In the genomic region with DNA sequence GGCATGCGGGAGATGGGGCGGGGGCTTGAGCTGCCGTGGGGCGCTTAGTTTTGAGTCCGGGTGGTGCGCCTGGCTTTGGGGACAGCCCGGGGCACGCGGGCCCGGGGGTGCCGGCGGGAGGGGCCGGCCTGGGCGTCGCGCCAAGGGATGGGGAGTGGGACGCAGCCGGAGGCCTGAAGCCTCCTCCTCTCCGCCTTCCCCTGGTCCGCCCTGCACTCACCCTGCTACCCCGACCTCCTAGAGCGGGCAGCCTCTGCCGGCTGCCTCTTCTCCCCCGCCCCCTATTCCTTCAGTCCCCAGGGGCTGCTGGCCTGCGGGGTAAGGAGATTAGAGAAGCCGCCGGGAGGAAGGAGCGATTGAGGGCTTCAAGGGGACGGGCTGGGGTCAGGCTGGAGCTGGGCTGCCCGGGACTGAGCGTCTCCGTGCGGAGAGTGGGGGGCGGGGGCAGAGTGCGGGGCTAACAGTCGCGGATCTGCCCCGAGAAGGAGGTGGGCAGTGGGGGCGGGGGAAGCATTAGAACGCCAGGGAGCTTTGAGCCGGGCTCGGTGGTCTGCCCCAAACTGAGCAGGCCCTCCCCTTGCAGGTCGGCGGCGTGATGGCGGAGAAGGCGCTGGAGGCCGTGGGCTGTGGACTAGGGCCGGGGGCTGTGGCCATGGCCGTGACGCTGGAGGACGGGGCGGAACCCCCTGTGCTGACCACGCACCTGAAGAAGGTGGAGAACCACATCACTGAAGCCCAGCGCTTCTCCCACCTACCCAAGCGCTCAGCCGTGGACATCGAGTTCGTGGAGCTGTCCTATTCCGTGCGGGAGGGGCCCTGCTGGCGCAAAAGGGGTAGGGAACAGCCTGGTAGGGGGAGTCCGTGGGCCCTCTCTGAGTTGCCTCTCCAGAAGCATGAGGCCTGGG, we compare ENCODE assay signal across 8 cellular contexts. TPM values are rescaled to one million over a fixed set of nuclear protein-coding genes. Genes with fewer than 3 reads are reported as not detected.
A peak's percentile ranks its signal among the peaks of the same experiment; 100 is the strongest.
DNase-seq lines count a peak whose midpoint lies in the region; ATAC-seq and TF ChIP-seq lines count a peak whose summit lies in the region.

No MANE protein-coding gene starts in this region.

- intact Hi-C loops in CD4-positive, alpha-beta memory T cell (cut with micrococcal nuclease): loop anchor here (2.0 to 10.0 kb wide), 2 partner anchors 45 to 55 kb away; a partner anchor contains a TSS

- ATAC-seq in effector memory CD8-positive, alpha-beta T cell (replicated peaks): peak; percentile 14

- TF ChIP-seq CTCF in nephron progenitor cell (IDR thresholded peaks at IDR 0.05): no peak

- H3K36me3 Mint-ChIP-seq in CD4-positive, alpha-beta memory T cell: no peaks in the 10 kb centered on the region
- H3K36me3 Mint-ChIP-seq in effector memory CD8-positive, alpha-beta T cell (ENCODE audit: insufficient read depth): no peaks in the 10 kb centered on the region
- H3K36me3 Mint-ChIP-seq in nephron progenitor cell (ENCODE audit: low read depth): no peaks in the 10 kb centered on the region

- no peak overlapping the region for H3K27ac ChIP-seq in CD4-positive, alpha-beta memory T cell (ENCODE audit: low read depth, low read length)

- H3K9me3 Mint-ChIP-seq in CD4-positive, alpha-beta memory T cell: no peaks in the 10 kb centered on the region
- H3K9me3 Mint-ChIP-seq in effector memory CD8-positive, alpha-beta T cell: no peaks in the 10 kb centered on the region
- no peaks in the 10 kb centered on the region for H3K9me3 Mint-ChIP-seq in nephron progenitor cell

- no peaks in the 10 kb centered on the region for H3K36me3 ChIP-seq in CD4-positive, alpha-beta memory T cell (ENCODE audit: insufficient read depth, low read length)

- peaks cover 8 to 31% of the 10 kb centered on the region in 2 donors for H3K27me3 Mint-ChIP-seq in CD4-positive, alpha-beta memory T cell
- H3K27me3 Mint-ChIP-seq in effector memory CD8-positive, alpha-beta T cell: peaks cover 41 to 86% of the 10 kb centered on the region in 2 donors
- H3K27me3 Mint-ChIP-seq in nephron progenitor cell (ENCODE audit: low read depth, poor library complexity): peaks cover 85% of the 10 kb centered on the region

- H3K4me1 ChIP-seq in CD4-positive, alpha-beta memory T cell (ENCODE audit: insufficient read depth, low read length): peaks cover 14% of the 10 kb centered on the region

- CTCF ChIA-PET in CD4-positive, alpha-beta memory T cell (lab: Charles Lee; ENCODE audit: partially characterized antibody): interaction anchor here (0.8 kb wide), 1 partner anchor 19 kb away, joined by 5 read pairs; the partner anchor contains the start of gene NLRX1

- POLR2A ChIA-PET in CD4-positive, alpha-beta memory T cell (lab: Charles Lee; ENCODE audit: partially characterized antibody): interaction anchor here (0.8 to 2.9 kb wide), 6 partner anchors 19 to 84 kb away, joined by 3 to 10 read pairs (median 6); partner anchors contain the start of genes DPAGT1, HINFP and NLRX1

- peaks cover 13% of the 10 kb centered on the region for H3K27me3 ChIP-seq in CD4-positive, alpha-beta memory T cell (ENCODE audit: insufficient read depth, low read length)

- no peak overlapping the region for H3K27ac Mint-ChIP-seq in CD4-positive, alpha-beta memory T cell
- no peak overlapping the region for H3K27ac Mint-ChIP-seq in effector memory CD8-positive, alpha-beta T cell
- H3K27ac Mint-ChIP-seq in nephron progenitor cell: no peak overlapping the region

- H3K4me3 ChIP-seq in CD4-positive, alpha-beta memory T cell (ENCODE audit: low read length in 2 of 2): peak overlapping the region in 1 of 2 donors; percentile 12

- H3K4me1 Mint-ChIP-seq in CD4-positive, alpha-beta memory T cell: peaks cover 2 to 15% (median 9%) of the 10 kb centered on the region in 4 donors
- H3K4me1 Mint-ChIP-seq in effector memory CD8-positive, alpha-beta T cell (ENCODE audit: low read depth in 2 of 2): peaks cover 0 to 8% of the 10 kb centered on the region in 2 donors
- peaks cover 19% of the 10 kb centered on the region for H3K4me1 Mint-ChIP-seq in nephron progenitor cell

- peak in 4 of 5 donors; percentile 11 to 27 (median 18) for DNase-seq in CD4-positive, alpha-beta memory T cell
- DNase-seq in NCI-H146 (lab: John Stamatoyannopoulos, UW) (peak; percentile 51), nephron progenitor cell (peak; percentile 59), NCI-H2196 treated with DMSO at 0.1 percent for 48 hours (lab: John Stamatoyannopoulos, UW; ENCODE audit: unreplicated experiment) (no peak), NOMO-1 treated with DMSO at 0.1 percent for 48 hours (lab: John Stamatoyannopoulos, UW; ENCODE audit: unreplicated experiment) (no peak)
- no peak for DNase-seq in effector memory CD8-positive, alpha-beta T cell
- no peak for DNase-seq in effector CD4-positive, alpha-beta T cell
- DNase-seq in activated CD4-positive, alpha-beta T cell treated with anti-CD3 and anti-CD28 coated beads, Interleukin-2, amount 50 U/mL, for 1 hour: no peak

- peak overlapping the region in 7 of 8 donors; percentile 5 to 71 (median 44) for H3K4me3 Mint-ChIP-seq in CD4-positive, alpha-beta memory T cell
- peak overlapping the region; percentile 36 to 40 for H3K4me3 Mint-ChIP-seq in effector memory CD8-positive, alpha-beta T cell
- H3K4me3 Mint-ChIP-seq in nephron progenitor cell: peak overlapping the region; percentile 77

- no peaks in the 10 kb centered on the region for H3K9me3 ChIP-seq in CD4-positive, alpha-beta memory T cell (ENCODE audit: control insufficient read depth in 1 of 2, low read length in 2 of 2)

RNA-seq across cellular contexts. Expression of gene ABCG4, which starts 0.8 kb away (rescaled TPM):
- total RNA-seq in CD4-positive, alpha-beta memory T cell: under 1 TPM in 1 of 2 experiments, not detected in 1; 0.09 TPM
- not detected for polyA plus RNA-seq in CD4-positive, alpha-beta memory T cell

RNA-seq across cellular contexts. Expression of gene NLRX1, which starts 18.9 kb away (rescaled TPM):
- total RNA-seq in CD4-positive, alpha-beta memory T cell: 1 to 10 TPM; 8.8 to 9.2 TPM
- 1 to 10 TPM; 5.5 to 7.4 TPM for polyA plus RNA-seq in CD4-positive, alpha-beta memory T cell

RNA-seq across cellular contexts. Expression of gene HINFP, which starts 28.2 kb away (rescaled TPM):
- total RNA-seq in CD4-positive, alpha-beta memory T cell: 10 to 100 TPM; 70.8 to 75.3 TPM
- polyA plus RNA-seq in CD4-positive, alpha-beta memory T cell: 10 to 100 TPM in 1 of 2 donors, 1 to 10 TPM in 1; 9.3 to 16.0 TPM

RNA-seq across cellular contexts. Expression of gene NHERF4, which starts 35.7 kb away (rescaled TPM):
- 1 to 10 TPM in 1 of 2 experiments, under 1 TPM in 1; 0.86 to 1.1 TPM for total RNA-seq in CD4-positive, alpha-beta memory T cell
- not detected for polyA plus RNA-seq in CD4-positive, alpha-beta memory T cell

RNA-seq across cellular contexts. Expression of gene C2CD2L, which starts 42.5 kb away (rescaled TPM):
- total RNA-seq in CD4-positive, alpha-beta memory T cell: 10 to 100 TPM; 35.2 to 37.5 TPM
- polyA plus RNA-seq in CD4-positive, alpha-beta memory T cell: 10 to 100 TPM in 1 of 2 donors, 1 to 10 TPM in 1; 2.6 to 13.3 TPM

Comparison
In these comparisons a context has a peak if more than half of its experiments do, and no peak if none do; other contexts are left out.
1. DNase-seq: peak in CD4-positive, alpha-beta memory T cell (4 of 5), NCI-H146 (single experiment) and nephron progenitor cell (single experiment); none in effector memory CD8-positive, alpha-beta T cell (0 of 3), effector CD4-positive, alpha-beta T cell (single experiment), NCI-H2196 treated with DMSO at 0.1 percent for 48 hours (single experiment), NOMO-1 treated with DMSO at 0.1 percent for 48 hours (single experiment) and activated CD4-positive, alpha-beta T cell treated with anti-CD3 and anti-CD28 coated beads, Interleukin-2, amount 50 U/mL, for 1 hour (single experiment).
2. Peak in every context shown above with its lines, with median percentiles within 50 percentile points of each other: H3K4me3 Mint-ChIP-seq.